Comparison of ENCODE assay signal across 29 cellular contexts in the genomic region with DNA sequence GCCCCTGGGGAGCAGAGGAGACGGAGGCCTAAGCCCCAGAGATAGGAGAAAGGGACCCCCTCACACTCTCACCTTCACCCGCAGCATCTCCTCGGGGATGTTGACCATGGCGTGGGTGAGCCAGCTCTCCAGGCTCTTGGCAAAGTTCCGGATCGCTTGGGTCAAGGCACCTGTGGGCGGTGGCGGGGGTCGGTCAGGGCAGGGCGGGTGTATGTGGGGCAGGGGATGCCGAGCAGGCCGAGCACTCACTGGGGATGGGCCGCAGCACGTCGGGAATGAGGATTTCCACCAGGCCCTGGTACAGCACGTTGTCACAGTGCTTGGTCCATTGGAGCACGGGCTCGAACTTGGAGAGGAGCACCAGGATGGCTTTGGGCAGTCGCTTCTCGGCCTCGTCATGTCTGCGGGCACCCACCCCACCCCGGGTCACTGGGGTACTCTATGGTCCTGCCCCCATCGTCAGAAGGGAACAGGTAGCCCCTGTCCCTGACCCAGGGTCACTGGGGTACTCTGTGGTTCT. TPM values are rescaled to one million over a fixed set of nuclear protein-coding genes. Genes with fewer than 3 reads are reported as not detected.
"Had no signal": no experiment of that assay in that cellular context is flagged by ENCODE, and none has a peak within 500 bp of the region (broad histone marks: within the 10 kb centered on the region; RNA-seq: fewer than 3 reads in every experiment).

No MANE protein-coding gene starts in this region.

- H3K27me3 ChIP-seq: adrenal gland, body of pancreas, esophagus squamous epithelium, gastroesophageal sphincter had no signal

- H3K4me1 ChIP-seq: adrenal gland, body of pancreas had no signal

- H3K27ac ChIP-seq: adrenal gland, body of pancreas, epithelial cell of prostate, esophagus squamous epithelium, gastroesophageal sphincter, VCaP had no signal

- ATAC-seq: activated CD8-positive, alpha-beta T cell treated with anti-CD3 and anti-CD28 coated beads for 36 hours; activated naive CD8-positive, alpha-beta T cell treated with anti-CD3 and anti-CD28 coated beads, Interleukin-2, amount 50 U/mL, for 24 hours; body of pancreas; effector memory CD8-positive, alpha-beta T cell; gastroesophageal sphincter; WTC11 had no signal

- DNase-seq: activated CD4-positive, alpha-beta T cell treated with anti-CD3 and anti-CD28 coated beads for 1 hour; activated CD4-positive, alpha-beta T cell treated with anti-CD3 and anti-CD28 coated beads for 4 hours; activated CD4-positive, alpha-beta T cell treated with anti-CD3 and anti-CD28 coated beads, Interleukin-2, amount 10 ng/mL, durations not matched to agents 7 days and 5 days; activated CD4-positive, alpha-beta T cell treated with anti-CD3 and anti-CD28 coated beads, Interleukin-2, amount 50 U/mL, for 4 hours; activated CD8-positive, alpha-beta memory T cell treated with anti-CD3 and anti-CD28 coated beads for 24 hours; activated CD8-positive, alpha-beta memory T cell treated with anti-CD3 and anti-CD28 coated beads, Interleukin-2, amount 50 U/mL, for 48 hours; activated CD8-positive, alpha-beta T cell treated with anti-CD3 and anti-CD28 coated beads for 36 hours; activated effector memory CD4-positive, alpha-beta T cell treated with anti-CD3 and anti-CD28 coated beads, Interleukin-2, amount 50 U/mL, for 16 hours; activated naive CD4-positive, alpha-beta T cell treated with anti-CD3 and anti-CD28 coated beads for 36 hours; activated naive CD8-positive, alpha-beta T cell treated with anti-CD3 and anti-CD28 coated beads for 36 hours; activated naive CD8-positive, alpha-beta T cell treated with anti-CD3 and anti-CD28 coated beads, Interleukin-2, amount 50 U/mL, for 24 hours; activated T-cell treated with anti-CD3 and anti-CD28 coated beads for 4 hours; activated T-cell treated with anti-CD3 and anti-CD28 coated beads, Interleukin-2, amount 50 U/mL, for 48 hours; adrenal gland; amygdala; body of pancreas; caudate nucleus; cortex of kidney; dermis blood vessel endothelial cell; effector CD4-positive, alpha-beta T cell; effector memory CD8-positive, alpha-beta T cell; esophagus squamous epithelium; foreskin melanocyte; T-helper 2 cell had no signal

- H3K9me3 ChIP-seq: adrenal gland, body of pancreas, esophagus squamous epithelium, gastroesophageal sphincter had no signal

- H3K4me3 ChIP-seq: adrenal gland, body of pancreas, esophagus squamous epithelium, gastroesophageal sphincter had no signal

RNA-seq across cellular contexts. Expression of a gene that starts 27.2 kb away (rescaled TPM):
- total RNA-seq: activated CD8-positive, alpha-beta T cell treated with anti-CD3 and anti-CD28 coated beads for 36 hours; activated naive CD8-positive, alpha-beta T cell treated with anti-CD3 and anti-CD28 coated beads for 36 hours; activated T-helper 1 cell treated with anti-CD3 and anti-CD28 coated beads, Interleukin-12 subunit alpha, Interleukin-12 subunit beta, Interleukin-2, Interleukin-4 antibody, amounts not matched to agents 30 ng/mL and 10 ng/mL and 1 ng/mL, durations not matched to agents 14 hours and 24 hours and 36 hours had no signal
